9 cellular contexts compared by ENCODE assay signal in genomic region chr12:106582661-106583577, GRCh38. TPM values are rescaled to one million over a fixed set of nuclear protein-coding genes. Genes with fewer than 3 reads are reported as not detected.
A peak's percentile ranks its signal among the peaks of the same experiment; 100 is the strongest.
DNase-seq lines count a peak whose midpoint lies in the region; ATAC-seq, FAIRE-seq and TF ChIP-seq lines count a peak whose summit lies in the region.
"Had no signal": no experiment of that assay in that cellular context is flagged by ENCODE, and none has a peak within 500 bp of the region (broad histone marks: within the 10 kb centered on the region; RNA-seq: fewer than 3 reads in every experiment).

RFX4 (plus strand) TSS chr12:106583004; CDS start chr12:106583321, 317 bp downstream.

- no peaks in the 10 kb centered on the region for H3K9me3 Mint-ChIP-seq in stimulated activated naive CD8-positive, alpha-beta T cell treated with anti-CD3 and anti-CD28 coated beads, Interleukin-15, Interleukin-2, amounts not matched to agents 100 ng/mL and 50 ng/mL, for 24 hours

- peaks cover 91% of the 10 kb centered on the region for H3K27me3 ChIP-seq in brain microvascular endothelial cell (replicated peaks)
- peaks cover 67% of the 10 kb centered on the region for H3K27me3 ChIP-seq in mesendoderm (ENCODE audit: insufficient read depth, low read length, poor library complexity)
- H3K27me3 ChIP-seq in vagina = peaks cover 24% of the 10 kb centered on the region

- H2BK120ac ChIP-seq in mesendoderm (ENCODE audit: low read depth, low read length) = no peak within 1 kb of the TSS

- in situ Hi-C loops in brain microvascular endothelial cell (cut with HindIII; ENCODE audit: low pct_ligation_motif_present, low sequenced_read_pairs) = no loop called here

- no peaks in the 10 kb centered on the region for H3K36me3 ChIP-seq in brain microvascular endothelial cell (replicated peaks)
- no peaks in the 10 kb centered on the region for H3K36me3 ChIP-seq in mesendoderm (ENCODE audit: control insufficient read depth, insufficient read depth, low read length)
- H3K36me3 ChIP-seq in vagina = no peaks in the 10 kb centered on the region

- H3K4me3 ChIP-seq in brain microvascular endothelial cell (ENCODE audit: low read depth, low read length) = peak within 1 kb of the TSS; percentile 24
- H3K4me3 ChIP-seq in mesendoderm (ENCODE audit: low read length) = peak within 1 kb of the TSS; percentile 68
- H3K4me3 ChIP-seq in vagina = peak within 1 kb of the TSS; percentile 19 to 28

- no peak within 1 kb of the TSS for H3K18ac ChIP-seq in mesendoderm (ENCODE audit: low read length)

- H3K27ac ChIP-seq in brain microvascular endothelial cell (no peak within 1 kb of the TSS), mesendoderm (ENCODE audit: low read depth, low read length) (no peak within 1 kb of the TSS), vagina (no peak within 1 kb of the TSS)

- peak within 1 kb of the TSS; percentile 6 for H3K27ac Mint-ChIP-seq in stimulated activated naive CD8-positive, alpha-beta T cell treated with anti-CD3 and anti-CD28 coated beads, Interleukin-15, Interleukin-2, amounts not matched to agents 100 ng/mL and 50 ng/mL, for 24 hours

- no peaks in the 10 kb centered on the region for H3K79me2 ChIP-seq in mesendoderm (ENCODE audit: control insufficient read depth, insufficient read depth, low read length)

- no peak for TF ChIP-seq CTCF in brain microvascular endothelial cell (IDR thresholded peaks at IDR 0.05; ENCODE audit: low read depth, low read length, missing control alignments)
- TF ChIP-seq CTCF in vagina (IDR thresholded peaks at IDR 0.05) = no peak

- H3K4me1 ChIP-seq in mesendoderm (ENCODE audit: control insufficient read depth, low read depth, low read length) (no peaks in the 10 kb centered on the region), vagina (peaks cover 66% of the 10 kb centered on the region)

- H3K4ac ChIP-seq in mesendoderm (ENCODE audit: low read depth, low read length) = no peak within 1 kb of the TSS

- no peak for FAIRE-seq in H54 (lab: Jason Lieb, UNC)

- no peak within 1 kb of the TSS for H2AK5ac ChIP-seq in mesendoderm (ENCODE audit: low read length)

- WGBS in mesendoderm (ENCODE audit: extremely low coverage, insufficient coverage, low lambda C conversion rate) = no CpG with 5 or more reads among the region's 35 CpGs

- no peak within 1 kb of the TSS for H4K5ac ChIP-seq in mesendoderm (ENCODE audit: low read length)

- no peaks in the 10 kb centered on the region for H3K79me1 ChIP-seq in mesendoderm (ENCODE audit: low read length)

- TF ChIP-seq POLR2A in vagina (IDR thresholded peaks at IDR 0.05) (no peak), H54 (IDR thresholded peaks at IDR 0.05; ENCODE audit: low read depth, low read length) (no peak)

- ATAC-seq in stimulated activated naive CD8-positive, alpha-beta T cell treated with anti-CD3 and anti-CD28 coated beads, Interleukin-15, Interleukin-2, amounts not matched to agents 100 U/mL and 50 U/mL, for 24 hours = no peak
- no peak for ATAC-seq in GM19397 (IDR thresholded peaks at IDR 0.05; ENCODE audit: unreplicated experiment)
- no peak for ATAC-seq in GM21786 (IDR thresholded peaks at IDR 0.05; ENCODE audit: unreplicated experiment)

- peak within 1 kb of the TSS; percentile 98 for H3K4me2 ChIP-seq in mesendoderm (ENCODE audit: low read length)

- peaks cover 28% of the 10 kb centered on the region for H3K4me1 Mint-ChIP-seq in stimulated activated naive CD8-positive, alpha-beta T cell treated with anti-CD3 and anti-CD28 coated beads, Interleukin-15, Interleukin-2, amounts not matched to agents 100 ng/mL and 50 ng/mL, for 24 hours (ENCODE audit: low read depth)

- intact Hi-C loops in vagina (cut with DNase I) = no loop called here

- peaks cover 83% of the 10 kb centered on the region for H3K27me3 Mint-ChIP-seq in stimulated activated naive CD8-positive, alpha-beta T cell treated with anti-CD3 and anti-CD28 coated beads, Interleukin-15, Interleukin-2, amounts not matched to agents 100 ng/mL and 50 ng/mL, for 24 hours

- H3K23ac ChIP-seq in mesendoderm (ENCODE audit: low read length) = no peak within 1 kb of the TSS

- no peak within 1 kb of the TSS for H4K8ac ChIP-seq in mesendoderm (ENCODE audit: low read depth, low read length)

- H2BK15ac ChIP-seq in mesendoderm (replicated peaks; ENCODE audit: low read depth) = no peak within 1 kb of the TSS

- H3K9me3 ChIP-seq in vagina = no peaks in the 10 kb centered on the region

- peak within 1 kb of the TSS; percentile 42 for H3K56ac ChIP-seq in mesendoderm (ENCODE audit: low read length)

- no peak within 1 kb of the TSS for H2BK5ac ChIP-seq in mesendoderm (ENCODE audit: low read length)

- H3K36me3 Mint-ChIP-seq in stimulated activated naive CD8-positive, alpha-beta T cell treated with anti-CD3 and anti-CD28 coated beads, Interleukin-15, Interleukin-2, amounts not matched to agents 100 ng/mL and 50 ng/mL, for 24 hours (ENCODE audit: low read depth) = no peaks in the 10 kb centered on the region

- H3K9ac ChIP-seq in mesendoderm (ENCODE audit: low read length) = no peak within 1 kb of the TSS

- peak within 1 kb of the TSS; percentile 71 for H3K4me3 Mint-ChIP-seq in stimulated activated naive CD8-positive, alpha-beta T cell treated with anti-CD3 and anti-CD28 coated beads, Interleukin-15, Interleukin-2, amounts not matched to agents 100 ng/mL and 50 ng/mL, for 24 hours

- no peak for DNase-seq in stimulated activated naive CD8-positive, alpha-beta T cell treated with anti-CD3 and anti-CD28 coated beads, Interleukin-15, Interleukin-2, amounts not matched to agents 100 U/mL and 50 U/mL, for 24 hours
- DNase-seq in brain microvascular endothelial cell = no peak
- DNase-seq in mesendoderm = peak; percentile 74
- no peak for DNase-seq in vagina (ENCODE audit: extremely low spot score in 2 of 2)
- DNase-seq in H54 (ENCODE audit: insufficient read length, low spot score) = no peak

RNA-seq across cellular contexts. Expression of gene RFX4, which starts in this region (rescaled TPM):
- 0.07 TPM for polyA plus RNA-seq in mesendoderm (2013, experiment 1 of 2)
- polyA plus RNA-seq in mesendoderm (2013, experiment 2 of 2) = 0.06 TPM
- total RNA-seq in vagina = not detected
- total RNA-seq: RPMI7951 had no signal
